9 cellular contexts compared by ENCODE assay signal in genomic region chr3:16476636-16477035, GRCh38. TPM values are rescaled to one million over a fixed set of nuclear protein-coding genes. Genes with fewer than 3 reads are reported as not detected.
DNase-seq lines count a peak whose midpoint lies in the region; ATAC-seq, FAIRE-seq and TF ChIP-seq lines count a peak whose summit lies in the region.
"Had no signal": no experiment of that assay in that cellular context is flagged by ENCODE, and none has a peak within 500 bp of the region (broad histone marks: within the 10 kb centered on the region; RNA-seq: fewer than 3 reads in every experiment).

No MANE protein-coding gene starts in this region.

- no peak for FAIRE-seq in kidney (lab: Jason Lieb, UNC)

- H3K27me3 ChIP-seq in ACC112 (ENCODE audit: insufficient read depth, low read length), result no peaks in the 10 kb centered on the region
- H3K27me3 ChIP-seq: neutrophil had no signal

- no peak overlapping the region for H3K9ac ChIP-seq in kidney (ENCODE audit: low read length in 2 of 2)

- peak overlapping the region; percentile 20; the same call in 1 of the 2 replicates for H3K4me3 ChIP-seq in ACC112 (ENCODE audit: low read depth, low read length)
- no peak overlapping the region for H3K4me3 ChIP-seq in kidney (ENCODE audit: low read length in 2 of 2)

- intact Hi-C loops in kidney (cut with DNase I), result no loop called here

- H3K27ac ChIP-seq in ACC112 (ENCODE audit: low read depth, low read length) (peak overlapping the region; percentile 78), kidney (ENCODE audit: low read depth in 2 of 2, low read length in 2 of 2) (no peak overlapping the region)
- H3K27ac ChIP-seq: neutrophil had no signal

- no peak overlapping the region for H2AFZ ChIP-seq in ACC112 (ENCODE audit: low read length, unreplicated experiment)

- peaks cover 66% of the 10 kb centered on the region for H3K4me1 ChIP-seq in ACC112 (ENCODE audit: control insufficient read depth, insufficient read depth, low read length, unreplicated experiment)
- peaks cover 0 to 1% of the 10 kb centered on the region in 2 donors for H3K4me1 ChIP-seq in kidney (ENCODE audit: control insufficient read depth in 1 of 2, insufficient read depth in 1 of 2, low read depth in 1 of 2, low read length in 2 of 2)

- DNase-seq in OCI-M1 (lab: John Stamatoyannopoulos, UW), result peak; percentile 47
- peak; percentile 99 for DNase-seq in fibroblast of peridontal ligament (ENCODE audit: extremely low read depth)
- DNase-seq in GM03348 (ENCODE audit: low spot score), result no peak
- DNase-seq in kidney, result no peak
- DNase-seq in NOMO-1 (lab: John Stamatoyannopoulos, UW; ENCODE audit: unreplicated experiment in 2 of 2), result no peak
- DNase-seq in NCI-H1048 (lab: John Stamatoyannopoulos, UW), result no peak

- peaks cover 8% of the 10 kb centered on the region; the same call in 1 of the 2 replicates for H3K36me3 ChIP-seq in ACC112 (ENCODE audit: insufficient read depth, low read length)
- no peaks in the 10 kb centered on the region for H3K36me3 ChIP-seq in kidney (ENCODE audit: control insufficient read depth in 1 of 2, insufficient read depth in 2 of 2, low read length in 2 of 2)
- H3K36me3 ChIP-seq: neutrophil had no signal

- TF ChIP-seq CTCF in kidney (IDR thresholded peaks at IDR 0.05; ENCODE audit: borderline replicate concordance, extremely low read depth, insufficient read depth), result no peak

- H3K79me2 ChIP-seq in ACC112 (ENCODE audit: control insufficient read depth, insufficient read depth, low read length, unreplicated experiment), result peaks cover 22% of the 10 kb centered on the region

- H3K9me3 ChIP-seq in kidney (ENCODE audit: control insufficient read depth in 1 of 2, low read length in 2 of 2), result no peaks in the 10 kb centered on the region
- H3K9me3 ChIP-seq: neutrophil had no signal

- ATAC-seq in GM19351 (IDR thresholded peaks at IDR 0.05; ENCODE audit: unreplicated experiment), result peak; percentile 73

RNA-seq across cellular contexts. Expression of gene RFTN1, which starts 36.9 kb away (rescaled TPM):
- total RNA-seq in kidney, result 34.1 TPM
- polyA plus RNA-seq in kidney (ENCODE audit: insufficient read depth, low read depth, low replicate concordance), result 15.3 TPM

Comparison
In these comparisons a context has a peak if more than half of its experiments do, and no peak if none do; other contexts are left out.
1. DNase-seq: peak in OCI-M1 (single experiment) and fibroblast of peridontal ligament (single experiment); none in GM03348 (single experiment), kidney (single experiment), NOMO-1 (0 of 2) and NCI-H1048 (single experiment).